17 cellular contexts compared by ENCODE assay signal in genomic region chr16:23348579-23349469, GRCh38. TPM values are rescaled to one million over a fixed set of nuclear protein-coding genes. Genes with fewer than 3 reads are reported as not detected.
DNase-seq lines count a peak whose midpoint lies in the region; ATAC-seq, FAIRE-seq and TF ChIP-seq lines count a peak whose summit lies in the region.
"Had no signal": no experiment of that assay in that cellular context is flagged by ENCODE, and none has a peak within 500 bp of the region (broad histone marks: within the 10 kb centered on the region; RNA-seq: fewer than 3 reads in every experiment).

No MANE protein-coding gene starts in this region.

- 74% methylated on average over 16 of the region's 18 CpGs; no CpG with 5 or more reads in 1 of the 2 experiments for WGBS in H1 (ENCODE audit: extremely low coverage in 1 of 2, insufficient coverage in 1 of 2, insufficient read length in 1 of 2, insufficient replicate concordance in 2 of 2, low coverage in 1 of 2, low lambda C conversion rate in 2 of 2, missing lambda C conversion rate in 1 of 2), 2 experiments
- WGBS in neuronal stem cell (ENCODE audit: extremely low coverage in 2 of 2, insufficient read length in 2 of 2, insufficient replicate concordance in 1 of 2), 2 donors, result no CpG with 5 or more reads among the region's 18 CpGs
- 59 to 68% (median 63%) methylated on average over 15 to 18 of the region's 18 CpGs for WGBS in stomach, 5 donors

- CTCF ChIA-PET in H1 (lab: Charles Lee; ENCODE audit: partially characterized antibody), result interaction anchor here (0.8 to 4.9 kb wide), 21 partner anchors 8 to 292 kb away, joined by 3 to 25 read pairs (median 3); no protein-coding TSS in a partner anchor

- no peak overlapping the region for H3K9ac ChIP-seq in H1 (replicated peaks in 1 of 4; ENCODE audit: extremely low read depth in 1 of 4, low read depth in 3 of 4, low read length in 3 of 4)
- H3K9ac ChIP-seq in neuronal stem cell (ENCODE audit: low read depth, low read length, poor library complexity), result no peak overlapping the region

- H4K8ac ChIP-seq in H1 (ENCODE audit: extremely low read depth, insufficient read depth, low read length), result no peak overlapping the region
- H4K8ac ChIP-seq in neuronal stem cell (ENCODE audit: low read depth, low read length), result no peak overlapping the region

- no peak overlapping the region for H2AK5ac ChIP-seq in H1 (ENCODE audit: low read depth, low read length)
- H2AK5ac ChIP-seq in neuronal stem cell (ENCODE audit: low read depth, low read length), result no peak overlapping the region

- H4K91ac ChIP-seq in H1 (replicated peaks; ENCODE audit: insufficient read length, low read length) (no peak overlapping the region), neuronal stem cell (ENCODE audit: low read depth, low read length, poor library complexity) (no peak overlapping the region)

- no peak for ATAC-seq in HG03439 (IDR thresholded peaks at IDR 0.05; ENCODE audit: unreplicated experiment)
- ATAC-seq: activated CD4-positive, CD25-positive, alpha-beta regulatory T cell treated with anti-CD3 and anti-CD28 coated beads, Interleukin-2, amount 50 U/mL, for 24 hours had no signal

- H3K18ac ChIP-seq in H1 (ENCODE audit: extremely low read depth, low read length) (no peak overlapping the region), neuronal stem cell (ENCODE audit: low read length) (peak overlapping the region; percentile 57)

- H2BK20ac ChIP-seq in H1 (ENCODE audit: low read length), result no peak overlapping the region

- POLR2A ChIA-PET in H1 (lab: Charles Lee; ENCODE audit: partially characterized antibody), result interaction anchor here (0.9 kb wide), 1 partner anchor 14 kb away, joined by 4 read pairs; no protein-coding TSS in a partner anchor

- intact Hi-C loops in stomach (cut with DNase I; ENCODE audit: low total_unique reads), result no loop called here

- H3K27me3 ChIP-seq in H1 (replicated peaks in 1 of 4; ENCODE audit: control insufficient read depth in 3 of 4, extremely low read depth in 1 of 4, insufficient read depth in 3 of 4, low read length in 3 of 4) (no peaks in the 10 kb centered on the region), neuronal stem cell (ENCODE audit: control insufficient read depth in 3 of 3, insufficient read depth in 3 of 3, low read depth in 1 of 3, low read length in 3 of 3) (peaks cover 0 to 2% (median 0%) of the 10 kb centered on the region in 3 experiments), stomach (peaks cover 0 to 23% (median 0%) of the 10 kb centered on the region in 3 donors)
- H3K27me3 ChIP-seq: Peyer's patch had no signal

- TF ChIP-seq EP300 in H1 (IDR thresholded peaks at IDR 0.05; ENCODE audit: borderline replicate concordance in 1 of 2, low read depth in 2 of 2, low read length in 2 of 2) (no peak), stomach (IDR thresholded peaks at IDR 0.05) (no peak)

- H3K27ac ChIP-seq in H1 (ENCODE audit: low read depth, low read length) (no peak overlapping the region), neuronal stem cell (replicated peaks; ENCODE audit: low read length) (no peak overlapping the region), stomach (no peak overlapping the region)
- H3K27ac ChIP-seq: esophagus muscularis mucosa, Peyer's patch had no signal

- peak; percentile 48 to 74 (median 62) for TF ChIP-seq CTCF in H1 (IDR thresholded peaks at IDR 0.05; ENCODE audit: control extremely low read depth in 1 of 3, insufficient read depth in 1 of 3, low read depth in 1 of 3, low read length in 3 of 3)
- TF ChIP-seq CTCF in stomach (IDR thresholded peaks at IDR 0.05), result no peak

- H3K79me2 ChIP-seq in H1 (ENCODE audit: control insufficient read depth in 1 of 2, insufficient read depth in 2 of 2, low read length in 2 of 2), result no peaks in the 10 kb centered on the region

- H3K36me3 ChIP-seq in H1 (ENCODE audit: control insufficient read depth in 2 of 4, insufficient read depth in 4 of 4, low read length in 3 of 4) (no peaks in the 10 kb centered on the region), neuronal stem cell (replicated peaks in 1 of 2; ENCODE audit: control insufficient read depth in 2 of 2, insufficient read depth in 2 of 2, low read length in 2 of 2) (no peaks in the 10 kb centered on the region), stomach (no peaks in the 10 kb centered on the region)
- H3K36me3 ChIP-seq: esophagus muscularis mucosa, Peyer's patch had no signal

- FAIRE-seq in H1 (lab: Jason Lieb, UNC), result no peak
- FAIRE-seq: D721Med, GM12892 had no signal

- no peak overlapping the region for H3K56ac ChIP-seq in H1 (replicated peaks; ENCODE audit: insufficient read length, low read depth, low read length)

- TF ChIP-seq POLR2A in H1 (IDR thresholded peaks at IDR 0.05; ENCODE audit: control extremely low read depth in 1 of 2, low read depth in 2 of 2, low read length in 2 of 2) (no peak), stomach (IDR thresholded peaks at IDR 0.05) (no peak)

- no peak overlapping the region for H3K4ac ChIP-seq in H1 (replicated peaks; ENCODE audit: insufficient read length, low read depth, low read length)
- H3K4ac ChIP-seq in neuronal stem cell (ENCODE audit: low read length), result no peak overlapping the region

- no peaks in the 10 kb centered on the region for H3K9me3 ChIP-seq in H1 (ENCODE audit: insufficient read depth in 2 of 2, low read depth in 1 of 2, low read length in 1 of 2)
- no peaks in the 10 kb centered on the region for H3K9me3 ChIP-seq in neuronal stem cell (replicated peaks in 1 of 2; ENCODE audit: control insufficient read depth in 2 of 2, insufficient read depth in 1 of 2, low read depth in 1 of 2, low read length in 2 of 2)
- no peaks in the 10 kb centered on the region for H3K9me3 ChIP-seq in stomach
- H3K9me3 ChIP-seq: esophagus muscularis mucosa, Peyer's patch had no signal

- H3K23ac ChIP-seq in H1 (ENCODE audit: insufficient read length) (no peak overlapping the region), neuronal stem cell (ENCODE audit: low read depth, low read length, poor library complexity) (no peak overlapping the region)

- H3K4me1 ChIP-seq in H1 (replicated peaks in 1 of 4; ENCODE audit: control insufficient read depth in 3 of 4, insufficient read depth in 4 of 4, low read length in 3 of 4) (peaks cover 0 to 4% (median under 1%) of the 10 kb centered on the region in 4 experiments; a peak in 3 of 7 replicates), neuronal stem cell (ENCODE audit: control insufficient read depth in 2 of 2, insufficient read depth in 1 of 2, low read depth in 1 of 2, low read length in 2 of 2) (no peaks in the 10 kb centered on the region), stomach (no peaks in the 10 kb centered on the region)
- H3K4me1 ChIP-seq: esophagus muscularis mucosa, Peyer's patch had no signal

- H2BK120ac ChIP-seq in H1 (replicated peaks; ENCODE audit: low read depth, low read length), result no peak overlapping the region
- no peak overlapping the region for H2BK120ac ChIP-seq in neuronal stem cell (ENCODE audit: low read depth, low read length)

- H4K20me1 ChIP-seq in H1 (replicated peaks in 1 of 2; ENCODE audit: control insufficient read depth in 1 of 2, insufficient read depth in 2 of 2, low read length in 2 of 2), result no peaks in the 10 kb centered on the region

- H3K14ac ChIP-seq in H1 (ENCODE audit: insufficient read length) (no peak overlapping the region), neuronal stem cell (ENCODE audit: low read length) (no peak overlapping the region)

- H2BK5ac ChIP-seq in H1 (ENCODE audit: low read depth, low read length) (no peak overlapping the region), neuronal stem cell (ENCODE audit: low read length) (no peak overlapping the region)

- H3K4me3 ChIP-seq in H1 (ENCODE audit: extremely low read depth in 1 of 4, insufficient read depth in 2 of 4, low read depth in 3 of 4, low read length in 4 of 4) (no peak overlapping the region), neuronal stem cell (ENCODE audit: low read length in 2 of 2) (no peak overlapping the region), stomach (no peak overlapping the region)
- H3K4me3 ChIP-seq: esophagus muscularis mucosa, Peyer's patch had no signal

- H3K4me2 ChIP-seq in H1 (ENCODE audit: insufficient read depth in 1 of 2, low read depth in 2 of 2, low read length in 2 of 2) (no peak overlapping the region), neuronal stem cell (ENCODE audit: insufficient read depth, low read length, poor library complexity, severe bottlenecking) (no peak overlapping the region)

- DNase-seq in NCI-H146 (lab: John Stamatoyannopoulos, UW) (peak; percentile 40), NCI-H146 treated with DMSO at 0.1 percent for 48 hours (lab: John Stamatoyannopoulos, UW; ENCODE audit: unreplicated experiment) (no peak), HuH-7 (ENCODE audit: low spot score) (peak; percentile 22), H1 (ENCODE audit: low read depth in 1 of 2, low spot score in 2 of 2) (peak; percentile 59 to 61), neuronal stem cell (ENCODE audit: low spot score) (no peak), A172 (ENCODE audit: low spot score) (no peak), stomach (no peak)
- DNase-seq: ACHN; activated T-cell treated with anti-CD3 and anti-CD28 coated beads, Interleukin-2, amount 50 U/mL, for 1 hour; NCI-H1105 treated with DMSO at 0.1 percent for 48 hours; NCI-H446; Peyer's patch had no signal

- H3K23me2 ChIP-seq in H1 (ENCODE audit: low read depth, low read length), result no peaks in the 10 kb centered on the region

- H2BK15ac ChIP-seq in H1 (ENCODE audit: low read length), result no peak overlapping the region
- H2BK15ac ChIP-seq in neuronal stem cell (ENCODE audit: low read length), result no peak overlapping the region

- H2BK12ac ChIP-seq in H1 (ENCODE audit: low read depth, low read length), result no peak overlapping the region; the same call in 1 of the 2 replicates
- peak overlapping the region; percentile 17 for H2BK12ac ChIP-seq in neuronal stem cell (ENCODE audit: low read length)

- H4K5ac ChIP-seq in H1 (ENCODE audit: insufficient read length, low read depth, low read length), result no peak overlapping the region

- TF ChIP-seq RAD21 in H1 (IDR thresholded peaks at IDR 0.05 in 1 of 2, conservative IDR thresholded peaks at IDR 0.05 in 1 of 2; ENCODE audit: low read depth in 2 of 2, low read length in 2 of 2), result peak; percentile 44 to 52; a peak in 3 of 4 replicates

- H2AFZ ChIP-seq in H1 (ENCODE audit: low read length) (0 out of 2 replicates have a peak overlapping the region, but pooled peaks have one; percentile 35), neuronal stem cell (ENCODE audit: low read length) (no peak overlapping the region)

- H3K79me1 ChIP-seq in H1 (ENCODE audit: low read depth, low read length) (no peaks in the 10 kb centered on the region), neuronal stem cell (ENCODE audit: low read depth, low read length) (no peaks in the 10 kb centered on the region)

RNA-seq across cellular contexts. Expression of gene SCNN1B, which starts 46.7 kb away (rescaled TPM):
- total RNA-seq in H1 (2021; fragmentation: NEBNext Ultra II Directional; extraction: Animal tissue kit (Norgen Biotek cat#: 25700)), result 0.95 TPM in 1 of 2 replicates, not detected in the other
- 0.20 and 0.25 TPM in 2 replicates for polyA plus RNA-seq in H1 (2011; rRNA removed)
- polyA plus RNA-seq in H1 (2011; cell fraction: cytosol; rRNA removed), result 0.26 TPM
- 0.31 TPM for polyA plus RNA-seq in H1 (2011; cell fraction: nucleus; rRNA removed)
- 0.25 to 0.36 TPM in 2 of 4 replicates, not detected in the others for polyA plus RNA-seq in H1 (2012, experiment 1 of 2)
- 0.18 TPM for polyA plus RNA-seq in H1 (2012, experiment 2 of 2)
- 0.26 TPM for polyA plus RNA-seq in H1 (2013, experiment 1 of 2)
- 0.35 TPM for polyA plus RNA-seq in H1 (2013, experiment 2 of 2)
- 0.24 and 0.60 TPM in 2 replicates for polyA minus RNA-seq in H1 (2011; rRNA and poly(A)+ RNA removed)
- not detected for polyA minus RNA-seq in H1 (2011; cell fraction: cytosol; rRNA and poly(A)+ RNA removed)
- not detected for polyA minus RNA-seq in H1 (2011; cell fraction: nucleus; rRNA and poly(A)+ RNA removed)
- polyA plus RNA-seq in neuronal stem cell (2013, experiment 1 of 2), result 0.01 TPM
- 0.01 TPM for polyA plus RNA-seq in neuronal stem cell (2013, experiment 2 of 2)
- not detected in 2 replicates for total RNA-seq in A172 (2014; rRNA removed; shearing (Covaris generic))
- total RNA-seq in stomach, result 10 to 100 TPM; 13.4 to 97.3 (median 26.8) TPM
- polyA plus RNA-seq in stomach, result 10 to 100 TPM in 2 of 3 donors, 1 to 10 TPM in 1; 4.1 to 21.3 (median 15.4) TPM

Comparison
In these comparisons a context has a peak if more than half of its experiments do, and no peak if none do; other contexts are left out.
1. DNase-seq: peak in NCI-H146 (single experiment), HuH-7 (single experiment) and H1 (2 of 2); none in NCI-H146 treated with DMSO at 0.1 percent for 48 hours (single experiment), neuronal stem cell (single experiment), A172 (single experiment) and stomach (single experiment).
2. CTCF ChIP-seq: peak in H1 (3 of 3); none in stomach (0 of 7).